10 cellular contexts compared by ENCODE assay signal in genomic region chr20:54476336-54476928, GRCh38. TPM values are rescaled to one million over a fixed set of nuclear protein-coding genes. Genes with fewer than 3 reads are reported as not detected.
DNase-seq lines count a peak whose midpoint lies in the region; ATAC-seq and TF ChIP-seq lines count a peak whose summit lies in the region.
"Had no signal": no experiment of that assay in that cellular context is flagged by ENCODE, and none has a peak within 500 bp of the region (broad histone marks: within the 10 kb centered on the region; RNA-seq: fewer than 3 reads in every experiment).

No MANE protein-coding gene starts in this region.

- H3K4me1 Mint-ChIP-seq in activated T-cell treated with anti-CD3 and anti-CD28 coated beads, Interleukin-2, amount 50 U/mL, for 24 hours (ENCODE audit: low read depth), result peaks cover 10% of the 10 kb centered on the region

- H3K36me3 Mint-ChIP-seq in activated T-cell treated with anti-CD3 and anti-CD28 coated beads, Interleukin-2, amount 50 U/mL, for 24 hours (ENCODE audit: low read depth), result no peaks in the 10 kb centered on the region

- TF ChIP-seq CTCF in transverse colon (IDR thresholded peaks at IDR 0.05), result no peak

- in situ Hi-C loops in transverse colon (cut with MboI; ENCODE audit: low pct_ligation_motif_present in 1 of 4, low pct_unique_long_range_greater_than_20kb in 1 of 4, low sequenced_read_pairs in 3 of 4), result no loop called here

- peak overlapping the region; percentile 52 for H3K4me3 Mint-ChIP-seq in activated T-cell treated with anti-CD3 and anti-CD28 coated beads, Interleukin-2, amount 50 U/mL, for 24 hours

- WGBS in ectodermal cell, 2 experiments, result 2% methylated on average over 21 to 23 of the region's 24 CpGs
- WGBS in transverse colon (ENCODE audit: low coverage in 1 of 2), 2 donors, result 18 to 19% methylated on average over 18 to 24 of the region's 24 CpGs

- H3K4me1 ChIP-seq in ectodermal cell (ENCODE audit: control insufficient read depth, insufficient read depth, low read length) (peaks cover 19% of the 10 kb centered on the region), muscle layer of duodenum (ENCODE audit: control insufficient read depth in 1 of 2, insufficient read depth in 2 of 2, low read length in 2 of 2) (peaks cover 0 to 11% of the 10 kb centered on the region in 2 donors), transverse colon (peaks cover 0 to 3% (median 0%) of the 10 kb centered on the region in 4 donors)
- H3K4me1 ChIP-seq: HAP-1 had no signal

- H3K27me3 Mint-ChIP-seq in activated T-cell treated with anti-CD3 and anti-CD28 coated beads, Interleukin-2, amount 50 U/mL, for 24 hours, result peaks cover 78% of the 10 kb centered on the region

- no peak for DNase-seq in activated T-cell treated with anti-CD3 and anti-CD28 coated beads, Interleukin-2, amount 50 U/mL, for 24 hours
- DNase-seq in activated T-cell treated with anti-CD3 and anti-CD28 coated beads for 4 hours (no peak), transverse colon (no peak), GM19238 (ENCODE audit: insufficient read length, low spot score) (no peak), foreskin melanocyte (no peak)
- DNase-seq: NCI-H446 had no signal

- no peaks in the 10 kb centered on the region for H3K9me3 Mint-ChIP-seq in activated T-cell treated with anti-CD3 and anti-CD28 coated beads, Interleukin-2, amount 50 U/mL, for 24 hours

- H3K36me3 ChIP-seq in ectodermal cell (ENCODE audit: control insufficient read depth, insufficient read depth, low read length) (no peaks in the 10 kb centered on the region), muscle layer of duodenum (ENCODE audit: control insufficient read depth in 1 of 2, insufficient read depth in 2 of 2, low read length in 2 of 2) (no peaks in the 10 kb centered on the region), transverse colon (no peaks in the 10 kb centered on the region)
- H3K36me3 ChIP-seq: HAP-1 had no signal

- intact Hi-C loops in transverse colon (cut with DNase I; ENCODE audit: low total_unique reads), result no loop called here

- H3K27ac ChIP-seq in ectodermal cell (ENCODE audit: insufficient read depth, low read depth, low read length, poor library complexity, severe bottlenecking) (no peak overlapping the region), muscle layer of duodenum (ENCODE audit: low read length) (no peak overlapping the region), transverse colon (no peak overlapping the region)

- TF ChIP-seq EP300 in transverse colon (IDR thresholded peaks at IDR 0.05; ENCODE audit: low read depth), result no peak

- no peak for TF ChIP-seq POLR2A in transverse colon (IDR thresholded peaks at IDR 0.05)

- no peak overlapping the region for H3K27ac Mint-ChIP-seq in activated T-cell treated with anti-CD3 and anti-CD28 coated beads, Interleukin-2, amount 50 U/mL, for 24 hours

- H3K27me3 ChIP-seq in ectodermal cell (ENCODE audit: control insufficient read depth, insufficient read depth, low read length, poor library complexity, severe bottlenecking) (peaks cover 36% of the 10 kb centered on the region), muscle layer of duodenum (ENCODE audit: low read depth, low read length) (peaks cover 4% of the 10 kb centered on the region), transverse colon (peaks cover 48% of the 10 kb centered on the region)

- H3K4me3 ChIP-seq in ectodermal cell (ENCODE audit: insufficient read depth, low read depth, low read length) (peak overlapping the region; percentile 94), muscle layer of duodenum (ENCODE audit: low read depth in 1 of 2, low read length in 2 of 2) (peak overlapping the region; percentile 65 to 86), transverse colon (peak overlapping the region in 3 of 4 donors; percentile 28 to 50 (median 33))
- H3K4me3 ChIP-seq: HAP-1 had no signal

- ATAC-seq in GM19035 (IDR thresholded peaks at IDR 0.05; ENCODE audit: unreplicated experiment), result no peak

- H3K9me3 ChIP-seq in ectodermal cell (ENCODE audit: control insufficient read depth, low read length) (no peaks in the 10 kb centered on the region), muscle layer of duodenum (ENCODE audit: control insufficient read depth in 1 of 2, low read length in 2 of 2) (no peaks in the 10 kb centered on the region), transverse colon (no peaks in the 10 kb centered on the region)
- H3K9me3 ChIP-seq: HAP-1 had no signal

RNA-seq across cellular contexts. Expression of gene DOK5, which starts 1.0 kb away (rescaled TPM):
- polyA plus RNA-seq in ectodermal cell (2013, experiment 1 of 4), result 31.2 TPM
- polyA plus RNA-seq in ectodermal cell (2013, experiment 2 of 4), result 32.3 TPM
- polyA plus RNA-seq in ectodermal cell (2013, experiment 3 of 4), result 23.5 TPM
- 28.0 TPM for polyA plus RNA-seq in ectodermal cell (2013, experiment 4 of 4)
- total RNA-seq in transverse colon, result 10 to 100 TPM in 1 of 4 donors, 1 to 10 TPM in 1, under 1 TPM in 1, not detected in 1; 0.55 to 48.6 (median 1.3) TPM

Comparison
In these comparisons a context has a peak if more than half of its experiments do, and no peak if none do; other contexts are left out.
1. H3K4me3 ChIP-seq: peak in every context shown above with its lines; median percentile 94 in ectodermal cell; 76 in muscle layer of duodenum; 33 in transverse colon.